10 cellular contexts compared by ENCODE assay signal in genomic region chr10:95837783-95838182, GRCh38.
A peak's percentile ranks its signal among the peaks of the same experiment; 100 is the strongest.
DNase-seq lines count a peak whose midpoint lies in the region; FAIRE-seq and TF ChIP-seq lines count a peak whose summit lies in the region.
"Had no signal": no experiment of that assay in that cellular context is flagged by ENCODE, and none has a peak within 500 bp of the region (broad histone marks: within the 10 kb centered on the region; RNA-seq: fewer than 3 reads in every experiment).

No MANE protein-coding gene starts in this region.

- no peaks in the 10 kb centered on the region for H3K36me3 ChIP-seq in HEK293 (ENCODE audit: control insufficient read depth in 2 of 2, insufficient read depth in 1 of 2, low read length in 2 of 2)

- no peak overlapping the region for H3K27ac ChIP-seq in HEK293 (ENCODE audit: extremely low read depth, low read depth, low read length)
- H3K27ac ChIP-seq: testis had no signal

- POLR2A ChIA-PET in HEK293 (lab: Yijun Ruan, JAX) = no interaction called here

- DNase-seq in GM18507 (ENCODE audit: extremely low spot score, insufficient read length, low read depth) (no peak), NOMO-1 treated with dmso at 0.1 percent for 144 hours (lab: John Stamatoyannopoulos, UW; ENCODE audit: unreplicated experiment) (peak; percentile 72), mucosa of gallbladder (ENCODE audit: low spot score) (peak; percentile 26), AG20443 (ENCODE audit: low spot score) (no peak), mesenteric fat pad (ENCODE audit: low spot score) (no peak), superior temporal gyrus (ENCODE audit: extremely low spot score) (no peak), NCI-H446 treated with DMSO at 0.1 percent for 48 hours (lab: John Stamatoyannopoulos, UW) (no peak)
- DNase-seq: NCI-H510A, testis had no signal

- no peaks in the 10 kb centered on the region for H3K9me3 ChIP-seq in HEK293 (ENCODE audit: control insufficient read depth, insufficient read depth, low read depth, low read length)
- H3K9me3 ChIP-seq: testis had no signal

- peak; percentile 100 for FAIRE-seq in GM18507 (lab: Jason Lieb, UNC)

- no peak for TF ChIP-seq CTCF in HEK293 (tag by site-specific recombination; IDR thresholded peaks at IDR 0.05)

- H3K4me3 ChIP-seq in HEK293 (ENCODE audit: low read depth, low read length) = no peak overlapping the region
- H3K4me3 ChIP-seq: testis had no signal

- H3K4me1 ChIP-seq in HEK293 (ENCODE audit: control insufficient read depth, insufficient read depth, low read length) = no peaks in the 10 kb centered on the region
- H3K4me1 ChIP-seq: testis had no signal

- CTCF ChIA-PET in HEK293 (lab: Yijun Ruan, JAX) = interaction anchor here (0.7 to 14.8 kb wide), 4 partner anchors 12 to 143 kb away, joined by 3 to 220 read pairs (median 4); partner anchors contain the start of gene TCTN3

TF ChIP-seq in HEK293, 187 proteins besides CTCF, POLR2A, EP300 and RAD21:
- no peak for TF ChIP-seq ZNF202 (tag by site-specific recombination; IDR thresholded peaks at IDR 0.05; ENCODE audit: borderline replicate concordance)
- peak; percentile 77 for TF ChIP-seq ZFHX2 (tag by site-specific recombination; conservative IDR thresholded peaks at IDR 0.05)
- peak; percentile 78 for TF ChIP-seq EGR2 (tag by site-specific recombination; IDR thresholded peaks at IDR 0.05; ENCODE audit: low read depth)

Comparison
In these comparisons a context has a peak if more than half of its experiments do, and no peak if none do; other contexts are left out.
1. DNase-seq: peak in NOMO-1 treated with dmso at 0.1 percent for 144 hours (single experiment) and mucosa of gallbladder (single experiment); none in GM18507 (single experiment), AG20443 (single experiment), mesenteric fat pad (single experiment), superior temporal gyrus (single experiment) and NCI-H446 treated with DMSO at 0.1 percent for 48 hours (single experiment).